19 cellular contexts compared by ENCODE assay signal in the genomic region with DNA sequence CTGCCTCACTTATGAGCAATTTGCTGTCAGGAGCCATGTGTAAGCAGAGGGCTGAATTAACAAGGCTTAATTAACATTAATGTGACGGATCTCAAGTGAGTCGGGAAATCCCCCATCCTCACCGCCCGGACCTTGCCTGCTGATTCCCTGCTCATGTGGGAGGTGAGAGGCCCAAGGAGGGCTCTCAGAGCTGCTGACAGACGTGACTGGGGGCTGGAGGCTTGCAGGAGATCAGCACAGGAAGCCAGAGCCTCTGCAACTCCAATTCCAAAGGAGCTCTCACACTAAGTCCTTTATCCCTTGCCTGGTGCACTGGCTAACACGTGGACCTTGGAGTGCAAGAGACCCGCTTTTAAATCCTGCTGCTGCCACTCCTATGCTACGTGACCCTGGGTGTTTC.
"Had no signal": no experiment of that assay in that cellular context is flagged by ENCODE, and none has a peak within 500 bp of the region (broad histone marks: within the 10 kb centered on the region; RNA-seq: fewer than 3 reads in every experiment).

No MANE protein-coding gene starts in this region.

- H3K27ac ChIP-seq: adrenal gland, coronary artery, left lung had no signal

- H3K27me3 ChIP-seq: adrenal gland, left lung had no signal

- H3K4me3 Mint-ChIP-seq: activated naive CD4-positive, alpha-beta T cell treated with anti-CD3 and anti-CD28 coated beads, Interleukin-2, amount 50 U/mL, for 24 hours; activated T-cell treated with anti-CD3 and anti-CD28 coated beads, Interleukin-2, amount 50 U/mL, for 24 hours; naive B cell had no signal

- ATAC-seq: esophagus mucosa, left lung, right cardiac atrium had no signal

- H3K36me3 ChIP-seq: adrenal gland, left lung had no signal

- H3K36me3 Mint-ChIP-seq: naive B cell had no signal

- H3K9me3 Mint-ChIP-seq: activated naive CD4-positive, alpha-beta T cell treated with anti-CD3 and anti-CD28 coated beads, Interleukin-2, amount 50 U/mL, for 24 hours; activated T-cell treated with anti-CD3 and anti-CD28 coated beads, Interleukin-2, amount 50 U/mL, for 24 hours; naive B cell had no signal

- H3K27ac Mint-ChIP-seq: activated naive CD4-positive, alpha-beta T cell treated with anti-CD3 and anti-CD28 coated beads, Interleukin-2, amount 50 U/mL, for 24 hours; activated T-cell treated with anti-CD3 and anti-CD28 coated beads, Interleukin-2, amount 50 U/mL, for 24 hours; naive B cell had no signal

- H3K27me3 Mint-ChIP-seq: activated naive CD4-positive, alpha-beta T cell treated with anti-CD3 and anti-CD28 coated beads, Interleukin-2, amount 50 U/mL, for 24 hours; activated T-cell treated with anti-CD3 and anti-CD28 coated beads, Interleukin-2, amount 50 U/mL, for 24 hours; naive B cell had no signal

- DNase-seq: activated CD4-positive, alpha-beta T cell treated with anti-CD3 and anti-CD28 coated beads, Interleukin-2, amount 50 U/mL, for 4 hours; activated CD4-positive, CD25-positive, alpha-beta regulatory T cell; activated effector memory CD4-positive, alpha-beta T cell treated with anti-CD3 and anti-CD28 coated beads, Interleukin-2, amount 50 U/mL, for 16 hours; activated T-cell treated with anti-CD3 and anti-CD28 coated beads, Interleukin-2, amount 50 U/mL, for 24 hours; adrenal gland; central memory CD4-positive, alpha-beta T cell; left lung; naive B cell; occipital lobe; right cardiac atrium; stimulated activated CD4-positive, alpha-beta T cell treated with anti-CD3 and anti-CD28 coated beads, Interleukin-15, amount 100 ng/mL, for 24 hours; stimulated activated CD4-positive, alpha-beta T cell treated with anti-CD3 and anti-CD28 coated beads, Interleukin-4, amount 100 ng/mL, for 1 hour; stimulated activated naive CD4-positive, alpha-beta T cell; T-helper 2 cell; trophoblast cell had no signal

- H3K9me3 ChIP-seq: adrenal gland, left lung had no signal

- H3K4me1 ChIP-seq: adrenal gland had no signal

- H3K4me3 ChIP-seq: adrenal gland, coronary artery, left lung, skin epidermis had no signal
